8 cellular contexts compared by ENCODE assay signal in the genomic region with DNA sequence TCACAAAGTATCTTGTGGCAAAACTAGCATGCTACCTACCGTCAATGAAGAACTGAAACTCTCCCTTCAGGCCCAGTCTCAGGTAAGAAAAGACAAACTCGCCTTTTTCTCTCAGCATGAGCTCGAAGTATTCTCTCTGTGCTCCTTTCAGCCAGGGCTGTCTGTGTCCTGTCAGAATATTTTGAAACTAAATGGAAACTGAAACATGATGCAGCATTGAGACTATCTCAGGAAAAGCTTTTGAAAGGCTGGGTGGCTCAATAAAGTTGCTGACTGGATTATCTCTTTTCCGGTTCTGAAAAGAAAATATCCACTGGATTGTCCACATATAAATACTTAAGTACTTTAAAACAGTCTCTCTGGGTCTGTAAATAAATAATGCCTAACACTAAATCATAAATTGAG. TPM values are rescaled to one million over a fixed set of nuclear protein-coding genes. Genes with fewer than 3 reads are reported as not detected.
A peak's percentile ranks its signal among the peaks of the same experiment; 100 is the strongest.
DNase-seq lines count a peak whose midpoint lies in the region; ATAC-seq, FAIRE-seq and TF ChIP-seq lines count a peak whose summit lies in the region.

No MANE protein-coding gene starts in this region.

- H3K4me1 Mint-ChIP-seq in neural crest cell = peaks cover 18% of the 10 kb centered on the region
- no peaks in the 10 kb centered on the region for H3K4me1 Mint-ChIP-seq in activated naive CD8-positive, alpha-beta T cell treated with anti-CD3 and anti-CD28 coated beads for 36 hours

- H3K27me3 Mint-ChIP-seq in neural crest cell (ENCODE audit: low read depth) = no peaks in the 10 kb centered on the region
- peaks cover 4% of the 10 kb centered on the region for H3K27me3 Mint-ChIP-seq in activated naive CD8-positive, alpha-beta T cell treated with anti-CD3 and anti-CD28 coated beads for 36 hours

- H3K27ac Mint-ChIP-seq in neural crest cell (ENCODE audit: unreplicated experiment) = peak overlapping the region; percentile 88
- no peak overlapping the region for H3K27ac Mint-ChIP-seq in activated naive CD8-positive, alpha-beta T cell treated with anti-CD3 and anti-CD28 coated beads for 36 hours

- peak overlapping the region; percentile 8 for H3K4me3 Mint-ChIP-seq in neural crest cell
- H3K4me3 Mint-ChIP-seq in activated naive CD8-positive, alpha-beta T cell treated with anti-CD3 and anti-CD28 coated beads for 36 hours = no peak overlapping the region

- peaks cover 13% of the 10 kb centered on the region for H3K9me3 Mint-ChIP-seq in neural crest cell
- peaks cover 8% of the 10 kb centered on the region for H3K9me3 Mint-ChIP-seq in activated naive CD8-positive, alpha-beta T cell treated with anti-CD3 and anti-CD28 coated beads for 36 hours

- TF ChIP-seq CTCF in body of pancreas (IDR thresholded peaks at IDR 0.05) (no peak), neural crest cell (conservative IDR thresholded peaks at IDR 0.05) (no peak)

- TF ChIP-seq POLR2A in GM12891 (IDR thresholded peaks at IDR 0.05; ENCODE audit: low read depth, low read length) = no peak
- no peak for TF ChIP-seq POLR2A in body of pancreas (IDR thresholded peaks at IDR 0.05)

- peak; percentile 88 for FAIRE-seq in GM12891 (lab: Jason Lieb, UNC)

- DNase-seq in GM12891 (ENCODE audit: insufficient read length, low spot score) (no peak), body of pancreas (no peak), neural crest cell (ENCODE audit: low read depth, low spot score) (no peak), NOMO-1 (lab: John Stamatoyannopoulos, UW; ENCODE audit: unreplicated experiment in 2 of 2) (no peak), amniotic stem cell (lab: John Stamatoyannopoulos, UW) (no peak)
- no peak for DNase-seq in activated CD4-positive, CD25-positive, alpha-beta regulatory T cell (lab: John Stamatoyannopoulos, UW)
- no peak for DNase-seq in activated naive CD8-positive, alpha-beta T cell treated with anti-CD3 and anti-CD28 coated beads for 36 hours

- H3K36me3 Mint-ChIP-seq in neural crest cell (ENCODE audit: low read depth) = no peaks in the 10 kb centered on the region
- no peaks in the 10 kb centered on the region for H3K36me3 Mint-ChIP-seq in activated naive CD8-positive, alpha-beta T cell treated with anti-CD3 and anti-CD28 coated beads for 36 hours

- peak; percentile 85 for ATAC-seq in HG02798 (IDR thresholded peaks at IDR 0.05; ENCODE audit: poor library complexity, unreplicated experiment)
- ATAC-seq in body of pancreas = no peak

- no peaks in the 10 kb centered on the region for H3K9me3 ChIP-seq in body of pancreas

- H3K36me3 ChIP-seq in body of pancreas (replicated peaks in 1 of 2; ENCODE audit: insufficient read depth in 1 of 2, low read depth in 2 of 2) = no peaks in the 10 kb centered on the region

- intact Hi-C loops in body of pancreas (cut with DNase I) = no loop called here

- H3K4me3 ChIP-seq in body of pancreas = no peak overlapping the region

- no peaks in the 10 kb centered on the region for H3K4me1 ChIP-seq in body of pancreas

- 60 to 67% methylated on average over 4 of the region's 4 CpGs for WGBS in body of pancreas, 2 donors

- peak overlapping the region in 3 of 4 donors; percentile 34 to 47 (median 42) for H3K27ac ChIP-seq in body of pancreas

- H3K27me3 ChIP-seq in body of pancreas = no peaks in the 10 kb centered on the region

TF ChIP-seq in GM12891, 5 proteins besides CTCF, POLR2A, EP300 and RAD21:
- TF ChIP-seq TAF1 (IDR thresholded peaks at IDR 0.05; ENCODE audit: low read depth, low read length) = no peak
- no peak for TF ChIP-seq POU2F2 (IDR thresholded peaks at IDR 0.05; ENCODE audit: low read depth, low read length)
- TF ChIP-seq SPI1 (IDR thresholded peaks at IDR 0.05; ENCODE audit: low read depth, low read length) = peak; percentile 88
TF ChIP-seq in GM12891: peak in this region for 1.

RNA-seq across cellular contexts. Expression of a gene that starts 0.7 kb away (rescaled TPM):
- 0.01 TPM for polyA plus RNA-seq in GM12891 (2012; ENCODE audit: low read depth, missing spikeins)
- total RNA-seq in body of pancreas (under 1 TPM; 0.33 to 0.52 TPM), neural crest cell (0.33 and 0.45 TPM in 2 replicates)
- not detected for total RNA-seq in activated naive CD8-positive, alpha-beta T cell treated with anti-CD3 and anti-CD28 coated beads for 36 hours

RNA-seq across cellular contexts. Expression of a gene that starts 33.3 kb away (rescaled TPM):
- polyA plus RNA-seq in GM12891 (2012; ENCODE audit: low read depth, missing spikeins) = not detected
- total RNA-seq in body of pancreas = not detected
- total RNA-seq in neural crest cell = not detected in 2 replicates
- total RNA-seq in activated naive CD8-positive, alpha-beta T cell treated with anti-CD3 and anti-CD28 coated beads for 36 hours = not detected

RNA-seq across cellular contexts. Expression of a gene that starts 41.4 kb away (rescaled TPM):
- polyA plus RNA-seq in GM12891 (2012; ENCODE audit: low read depth, missing spikeins) = not detected
- total RNA-seq in body of pancreas (not detected), neural crest cell (not detected in 2 replicates)
- not detected for total RNA-seq in activated naive CD8-positive, alpha-beta T cell treated with anti-CD3 and anti-CD28 coated beads for 36 hours

RNA-seq across cellular contexts. Expression of a gene that starts 51.0 kb away (rescaled TPM):
- 33.1 TPM for polyA plus RNA-seq in GM12891 (2012; ENCODE audit: low read depth, missing spikeins)
- total RNA-seq in body of pancreas (1 to 10 TPM; 1.3 to 2.3 TPM), neural crest cell (1.3 and 4.6 TPM in 2 replicates)
- total RNA-seq in activated naive CD8-positive, alpha-beta T cell treated with anti-CD3 and anti-CD28 coated beads for 36 hours = 1 to 10 TPM; 5.6 to 7.4 TPM

RNA-seq across cellular contexts. Expression of a gene that starts 59.1 kb away (rescaled TPM):
- polyA plus RNA-seq in GM12891 (2012; ENCODE audit: low read depth, missing spikeins) = 44.1 TPM
- total RNA-seq in body of pancreas (10 to 100 TPM; 21.4 to 28.0 TPM), neural crest cell (49.6 and 49.9 TPM in 2 replicates)
- 10 to 100 TPM; 52.2 to 52.5 TPM for total RNA-seq in activated naive CD8-positive, alpha-beta T cell treated with anti-CD3 and anti-CD28 coated beads for 36 hours
